Comparison of ENCODE assay signal across 1 cellular context in the genomic region with DNA sequence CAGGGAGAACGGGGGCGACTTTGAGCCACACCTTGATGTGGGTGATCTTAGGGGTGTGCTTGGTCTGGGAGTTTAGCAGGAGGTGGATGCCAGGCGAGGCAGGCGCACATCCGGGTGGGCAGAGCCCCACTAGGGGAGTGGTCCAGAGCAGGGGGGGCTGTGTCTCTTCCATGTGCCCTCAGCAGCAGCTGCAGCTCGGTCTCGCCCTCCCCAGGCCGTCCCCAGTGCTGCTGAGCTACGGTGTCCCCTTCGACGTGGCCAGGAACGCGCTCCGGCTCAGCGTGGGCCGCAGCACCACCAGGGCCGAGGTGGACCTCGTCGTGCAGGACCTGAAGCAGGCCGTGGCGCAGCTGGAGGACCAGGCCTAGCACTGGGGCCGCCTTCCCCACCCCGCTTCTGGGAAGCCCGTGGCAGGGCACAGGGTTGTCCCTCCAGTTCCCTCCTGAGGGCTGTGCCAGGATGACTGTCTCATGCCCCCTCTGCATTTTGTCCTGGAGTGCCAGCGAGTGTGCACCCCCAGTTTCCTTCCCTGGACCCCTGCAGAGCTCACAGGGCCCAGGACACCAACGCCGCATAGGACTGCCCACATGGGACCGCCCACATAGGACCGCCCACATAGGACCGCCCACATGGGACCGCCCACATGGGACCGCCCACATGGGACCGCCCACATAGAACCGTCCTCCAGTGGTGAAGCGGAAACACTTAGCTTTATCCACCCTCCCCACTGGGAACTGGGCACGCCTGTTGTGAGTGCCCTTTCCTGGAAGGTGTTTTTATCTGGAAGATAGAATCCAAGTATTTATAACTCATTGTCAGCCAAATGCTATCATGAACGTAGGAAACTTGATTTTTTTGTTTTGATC.
TF ChIP-seq lines count a peak whose summit lies in the region.

No MANE protein-coding gene starts in this region.

TF ChIP-seq in H1, 55 proteins besides CTCF, POLR2A, EP300 and RAD21:
- no peak for TF ChIP-seq GABPA (IDR thresholded peaks at IDR 0.05; ENCODE audit: borderline replicate concordance, insufficient read depth, low read length)
- no peak for TF ChIP-seq PHF8 (conservative IDR thresholded peaks at IDR 0.05; ENCODE audit: low read depth, low read length)
- no peak for TF ChIP-seq BRCA1 (IDR thresholded peaks at IDR 0.05; ENCODE audit: low read depth, low read length)
- no peak for TF ChIP-seq CBX8 (IDR thresholded peaks at IDR 0.05; ENCODE audit: borderline replicate concordance, low read depth, low read length)
- no peak for TF ChIP-seq RBBP5 (IDR thresholded peaks at IDR 0.05; ENCODE audit: borderline replicate concordance, low read depth, low read length)
- TF ChIP-seq SIRT6 (IDR thresholded peaks at IDR 0.05; ENCODE audit: low read length) = no peak
- TF ChIP-seq NANOG (IDR thresholded peaks at IDR 0.05; ENCODE audit: insufficient read depth, low read depth, low read length, poor library complexity, severe bottlenecking) = no peak
- TF ChIP-seq CTBP2 (IDR thresholded peaks at IDR 0.05; ENCODE audit: borderline replicate concordance, insufficient read depth, insufficient read length, low read length) = no peak
- TF ChIP-seq, protein P1, sequence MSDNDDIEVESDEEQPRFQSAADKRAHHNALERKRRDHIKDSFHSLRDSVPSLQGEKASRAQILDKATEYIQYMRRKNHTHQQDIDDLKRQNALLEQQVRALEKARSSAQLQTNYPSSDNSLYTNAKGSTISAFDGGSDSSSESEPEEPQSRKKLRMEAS (IDR thresholded peaks at IDR 0.05) = no peak
- no peak for TF ChIP-seq SAP30 (IDR thresholded peaks at IDR 0.05; ENCODE audit: insufficient read depth, insufficient replicate concordance, low read length)
- no peak for TF ChIP-seq KDM1A (IDR thresholded peaks at IDR 0.05; ENCODE audit: borderline replicate concordance, low read length)
- TF ChIP-seq EZH2 (IDR thresholded peaks at IDR 0.05; ENCODE audit: low read depth, low read length, severe bottlenecking) = no peak
- TF ChIP-seq, protein P2, sequence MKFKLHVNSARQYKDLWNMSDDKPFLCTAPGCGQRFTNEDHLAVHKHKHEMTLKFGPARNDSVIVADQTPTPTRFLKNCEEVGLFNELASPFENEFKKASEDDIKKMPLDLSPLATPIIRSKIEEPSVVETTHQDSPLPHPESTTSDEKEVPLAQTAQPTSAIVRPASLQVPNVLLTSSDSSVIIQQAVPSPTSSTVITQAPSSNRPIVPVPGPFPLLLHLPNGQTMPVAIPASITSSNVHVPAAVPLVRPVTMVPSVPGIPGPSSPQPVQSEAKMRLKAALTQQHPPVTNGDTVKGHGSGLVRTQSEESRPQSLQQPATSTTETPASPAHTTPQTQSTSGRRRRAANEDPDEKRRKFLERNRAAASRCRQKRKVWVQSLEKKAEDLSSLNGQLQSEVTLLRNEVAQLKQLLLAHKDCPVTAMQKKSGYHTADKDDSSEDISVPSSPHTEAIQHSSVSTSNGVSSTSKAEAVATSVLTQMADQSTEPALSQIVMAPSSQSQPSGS (IDR thresholded peaks at IDR 0.05; ENCODE audit: low read length) = no peak
- TF ChIP-seq BCL11A (IDR thresholded peaks at IDR 0.05; ENCODE audit: low read depth in 2 of 2, low read length in 2 of 2) = no peak
- no peak for TF ChIP-seq CBX5 (IDR thresholded peaks at IDR 0.05; ENCODE audit: low read depth, low read length)
- TF ChIP-seq RXRA (IDR thresholded peaks at IDR 0.05; ENCODE audit: insufficient read depth, low read depth, low read length) = no peak
- peak; percentile 95 for TF ChIP-seq SP4 (IDR thresholded peaks at IDR 0.05; ENCODE audit: low read length)
- no peak for TF ChIP-seq TBP (IDR thresholded peaks at IDR 0.05; ENCODE audit: low read depth, low read length)
- TF ChIP-seq RFX5 (IDR thresholded peaks at IDR 0.05; ENCODE audit: borderline replicate concordance, low read depth, low read length) = no peak
- no peak for TF ChIP-seq SP2 (IDR thresholded peaks at IDR 0.05; ENCODE audit: low read length)
- no peak for TF ChIP-seq HDAC6 (IDR thresholded peaks at IDR 0.05; ENCODE audit: low read depth, low read length)
- TF ChIP-seq, protein P3, sequence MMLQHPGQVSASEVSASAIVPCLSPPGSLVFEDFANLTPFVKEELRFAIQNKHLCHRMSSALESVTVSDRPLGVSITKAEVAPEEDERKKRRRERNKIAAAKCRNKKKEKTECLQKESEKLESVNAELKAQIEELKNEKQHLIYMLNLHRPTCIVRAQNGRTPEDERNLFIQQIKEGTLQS (IDR thresholded peaks at IDR 0.05; ENCODE audit: insufficient read depth, low read depth, low read length) = no peak
- TF ChIP-seq POLR2AphosphoS5 (IDR thresholded peaks at IDR 0.05; ENCODE audit: low read depth, low read length) = peak; percentile 43
- TF ChIP-seq MAFK (IDR thresholded peaks at IDR 0.05; ENCODE audit: low read depth, low read length) = no peak
- no peak for TF ChIP-seq RNF2 (IDR thresholded peaks at IDR 0.05; ENCODE audit: borderline replicate concordance, low read depth, low read length, missing control alignments, poor library complexity, severe bottlenecking)
- no peak for TF ChIP-seq TEAD4 (IDR thresholded peaks at IDR 0.05; ENCODE audit: low read depth, low read length)
- TF ChIP-seq KDM4A (IDR thresholded peaks at IDR 0.05; ENCODE audit: low read depth, low read length, severe bottlenecking) = no peak
- TF ChIP-seq, protein P4, sequence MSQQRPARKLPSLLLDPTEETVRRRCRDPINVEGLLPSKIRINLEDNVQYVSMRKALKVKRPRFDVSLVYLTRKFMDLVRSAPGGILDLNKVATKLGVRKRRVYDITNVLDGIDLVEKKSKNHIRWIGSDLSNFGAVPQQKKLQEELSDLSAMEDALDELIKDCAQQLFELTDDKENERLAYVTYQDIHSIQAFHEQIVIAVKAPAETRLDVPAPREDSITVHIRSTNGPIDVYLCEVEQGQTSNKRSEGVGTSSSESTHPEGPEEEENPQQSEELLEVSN (IDR thresholded peaks at IDR 0.05) = no peak
- no peak for TF ChIP-seq JUN (IDR thresholded peaks at IDR 0.05; ENCODE audit: low read depth, low read length)
- no peak; the same call in 1 of the 2 replicates for TF ChIP-seq CREB1 (IDR thresholded peaks at IDR 0.05)
- no peak for TF ChIP-seq KDM5A (IDR thresholded peaks at IDR 0.05; ENCODE audit: low read length)
- no peak for TF ChIP-seq CEBPB (IDR thresholded peaks at IDR 0.05; ENCODE audit: low read depth, low read length)
- no peak for TF ChIP-seq TAF7 (optimal IDR thresholded peaks at IDR 0.05; ENCODE audit: borderline replicate concordance, low read depth, low read length)
- no peak for TF ChIP-seq GTF2F1 (IDR thresholded peaks at IDR 0.05; ENCODE audit: borderline replicate concordance, low read depth, low read length)
- peak; percentile 79; the same call in 1 of the 2 replicates for TF ChIP-seq SP1 (IDR thresholded peaks at IDR 0.05; ENCODE audit: low read depth, low read length)
- no peak for TF ChIP-seq CHD1 (IDR thresholded peaks at IDR 0.05; ENCODE audit: low read depth, low read length)
- TF ChIP-seq HDAC2 (IDR thresholded peaks at IDR 0.05; ENCODE audit: borderline replicate concordance in 1 of 2, low read depth in 2 of 2, low read length in 2 of 2) = no peak
- no peak for TF ChIP-seq JUND (IDR thresholded peaks at IDR 0.05; ENCODE audit: low read length)
- TF ChIP-seq, protein P5, sequence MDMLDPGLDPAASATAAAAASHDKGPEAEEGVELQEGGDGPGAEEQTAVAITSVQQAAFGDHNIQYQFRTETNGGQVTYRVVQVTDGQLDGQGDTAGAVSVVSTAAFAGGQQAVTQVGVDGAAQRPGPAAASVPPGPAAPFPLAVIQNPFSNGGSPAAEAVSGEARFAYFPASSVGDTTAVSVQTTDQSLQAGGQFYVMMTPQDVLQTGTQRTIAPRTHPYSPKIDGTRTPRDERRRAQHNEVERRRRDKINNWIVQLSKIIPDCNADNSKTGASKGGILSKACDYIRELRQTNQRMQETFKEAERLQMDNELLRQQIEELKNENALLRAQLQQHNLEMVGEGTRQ (IDR thresholded peaks at IDR 0.05; ENCODE audit: low read length) = peak; percentile 38; the same call in 1 of the 2 replicates
- TF ChIP-seq FOSL1 (IDR thresholded peaks at IDR 0.05; ENCODE audit: insufficient read depth, low read depth, low read length) = no peak
- TF ChIP-seq TAF1 (IDR thresholded peaks at IDR 0.05; ENCODE audit: low read depth, low read length) = no peak
- no peak for TF ChIP-seq BACH1 (IDR thresholded peaks at IDR 0.05; ENCODE audit: low read length)
- TF ChIP-seq EGR1 (IDR thresholded peaks at IDR 0.05; ENCODE audit: borderline replicate concordance, low read depth, low read length) = peak; percentile 79; the same call in 1 of the 2 replicates
TF ChIP-seq in H1: peak in this region for 5.
